Comparison of ENCODE assay signal across 24 cellular contexts in genomic region chr11:64259533-64260067, GRCh38. TPM values are rescaled to one million over a fixed set of nuclear protein-coding genes. Genes with fewer than 3 reads are reported as not detected.
DNase-seq lines count a peak whose midpoint lies in the region; ATAC-seq and TF ChIP-seq lines count a peak whose summit lies in the region.
"Had no signal": no experiment of that assay in that cellular context is flagged by ENCODE, and none has a peak within 500 bp of the region (broad histone marks: within the 10 kb centered on the region; RNA-seq: fewer than 3 reads in every experiment).

No MANE protein-coding gene starts in this region.

- no peak overlapping the region for H2AFZ ChIP-seq in mammary epithelial cell (ENCODE audit: low read depth, low read length)
- H2AFZ ChIP-seq in IMR-90 (replicated peaks; ENCODE audit: low read length, poor library complexity) = no peak overlapping the region

- ATAC-seq in IMR-90 (ENCODE audit: low read depth) (no peak), lower lobe of right lung (no peak)
- peak; percentile 27 for ATAC-seq in effector memory CD8-positive, alpha-beta T cell (replicated peaks)
- ATAC-seq in stimulated activated naive CD8-positive, alpha-beta T cell treated with anti-CD3 and anti-CD28 coated beads, Interleukin-15, Interleukin-2, amounts not matched to agents 100 U/mL and 50 U/mL, for 24 hours = peak; percentile 21
- ATAC-seq: gastrocnemius medialis, left ventricle myocardium superior had no signal

- in situ Hi-C loops in mammary epithelial cell (cut with MboI; ENCODE audit: low sequenced_read_pairs in 2 of 2) = no loop called here
- in situ Hi-C loops in IMR-90 (cut with MboI; ENCODE audit: low sequenced_read_pairs) = no loop called here

- no peak overlapping the region for H3K27ac ChIP-seq in mammary epithelial cell (ENCODE audit: insufficient read depth, low read depth, low read length)
- H3K27ac ChIP-seq in IMR-90 (ENCODE audit: insufficient read depth, low read length) = no peak overlapping the region
- H3K27ac ChIP-seq in lower lobe of right lung = no peak overlapping the region
- H3K27ac ChIP-seq: C4-2B, esophagus squamous epithelium, gastrocnemius medialis, stomach, tibial nerve, WERI-Rb-1 had no signal

- H3K9me3 Mint-ChIP-seq in MCF 10A (ENCODE audit: unreplicated experiment) = no peaks in the 10 kb centered on the region
- no peaks in the 10 kb centered on the region for H3K9me3 Mint-ChIP-seq in effector memory CD8-positive, alpha-beta T cell

- no peak overlapping the region for H4K8ac ChIP-seq in IMR-90 (ENCODE audit: low read depth in 2 of 2, low read length in 2 of 2)

- BruUV-seq in MCF 10A (replicated peaks; lab: Mats Ljungman, UMichigan) (no TSS peak), mammary epithelial cell (replicated peaks; lab: Mats Ljungman, UMichigan) (no TSS peak), IMR-90 (replicated peaks; lab: Mats Ljungman, UMichigan) (no TSS peak)

- H3K4me2 ChIP-seq in mammary epithelial cell (ENCODE audit: insufficient read depth, low read depth, low read length) (no peak overlapping the region), IMR-90 (ENCODE audit: low read depth, low read length) (no peak overlapping the region)
- H3K4me2 ChIP-seq: smooth muscle cell had no signal

- peak overlapping the region; percentile 65 for H2AK9ac ChIP-seq in IMR-90 (replicated peaks; ENCODE audit: low read depth, low read length, poor library complexity)

- 0 out of 2 replicates have a peak, but pooled peaks cover 5% of the 10 kb centered on the region for H3K9me1 ChIP-seq in IMR-90 (ENCODE audit: insufficient read depth, low read length)

- H3K4me3 ChIP-seq in mammary epithelial cell (replicated peaks in 1 of 3; ENCODE audit: insufficient read depth in 1 of 3, low read depth in 2 of 3, low read length in 3 of 3) (no peak overlapping the region), IMR-90 (ENCODE audit: insufficient read depth, low read depth, low read length) (no peak overlapping the region), lower lobe of right lung (no peak overlapping the region)
- H3K4me3 ChIP-seq: esophagus squamous epithelium, gastrocnemius medialis, smooth muscle cell, stomach, tibial nerve had no signal

- no peak overlapping the region for H3K4ac ChIP-seq in IMR-90 (ENCODE audit: low read depth, low read length)

- H3K4me1 Mint-ChIP-seq in MCF 10A (ENCODE audit: insufficient read depth, unreplicated experiment) = peaks cover 6% of the 10 kb centered on the region
- peaks cover 11 to 12% of the 10 kb centered on the region in 2 donors for H3K4me1 Mint-ChIP-seq in effector memory CD8-positive, alpha-beta T cell (ENCODE audit: low read depth in 2 of 2)

- H2BK120ac ChIP-seq in IMR-90 (ENCODE audit: low read depth, low read length) = no peak overlapping the region

- H2BK15ac ChIP-seq in IMR-90 (ENCODE audit: low read depth, low read length) = no peak overlapping the region

- no peak overlapping the region for H3K23ac ChIP-seq in IMR-90 (ENCODE audit: low read depth, low read length)

- CTCF ChIA-PET in MCF 10A (lab: Yijun Ruan, JAX) (interaction anchor here (1.1 kb wide), 1 partner anchor 95 kb away, joined by 4 read pairs; no protein-coding TSS in a partner anchor), mammary epithelial cell (lab: Charles Lee; ENCODE audit: low non-redundant PET) (no interaction called here), IMR-90 (lab: Yijun Ruan, JAX) (no interaction called here)

- H3K18ac ChIP-seq in IMR-90 (ENCODE audit: low read depth, low read length) = no peak overlapping the region

- H3K27ac Mint-ChIP-seq in MCF 10A (ENCODE audit: low read depth, unreplicated experiment) = peak overlapping the region; percentile 3
- peak overlapping the region in 1 of 2 donors; percentile 59 for H3K27ac Mint-ChIP-seq in effector memory CD8-positive, alpha-beta T cell
- H3K27ac Mint-ChIP-seq: activated naive CD8-positive, alpha-beta T cell had no signal

- no peak overlapping the region for H2BK5ac ChIP-seq in IMR-90 (ENCODE audit: low read depth, low read length, poor library complexity, severe bottlenecking)

- POLR2A ChIA-PET in MCF 10A (lab: Yijun Ruan, JAX) (interaction anchor here (1.2 kb wide), 1 partner anchor 9 kb away, joined by 3 read pairs; no protein-coding TSS in a partner anchor), IMR-90 (lab: Charles Lee; ENCODE audit: unreplicated experiment) (no interaction called here)

- TF ChIP-seq POLR2A in IMR-90 (IDR thresholded peaks at IDR 0.05; ENCODE audit: low read depth, low read length) = no peak

- peaks cover 29% of the 10 kb centered on the region for H3K79me2 ChIP-seq in mammary epithelial cell (ENCODE audit: insufficient read depth, low read length)

- WGBS in mammary epithelial cell (ENCODE audit: low coverage, missing lambda C conversion rate) = 100% methylated on average over 3 of the region's 4 CpGs
- WGBS in IMR-90 (ENCODE audit: extremely low coverage in 2 of 2, insufficient read length in 1 of 2), 2 experiments = 100% methylated on average over 1 of the region's 4 CpGs; no CpG with 5 or more reads in 1 of the 2 experiments

- H4K20me1 ChIP-seq in mammary epithelial cell (ENCODE audit: insufficient read depth, low read length) (no peaks in the 10 kb centered on the region), IMR-90 (ENCODE audit: insufficient read depth, low read length) (no peaks in the 10 kb centered on the region)

- H3K4me3 Mint-ChIP-seq in MCF 10A (ENCODE audit: unreplicated experiment) = no peak overlapping the region
- no peak overlapping the region for H3K4me3 Mint-ChIP-seq in effector memory CD8-positive, alpha-beta T cell
- H3K4me3 Mint-ChIP-seq: activated naive CD8-positive, alpha-beta T cell had no signal

- no peak for TF ChIP-seq CTCF in MCF 10A (IDR thresholded peaks at IDR 0.05; ENCODE audit: unreplicated experiment)
- TF ChIP-seq CTCF in mammary epithelial cell (conservative IDR thresholded peaks at IDR 0.05 in 1 of 2, IDR thresholded peaks at IDR 0.05 in 1 of 2; ENCODE audit: extremely low read depth in 1 of 2, insufficient read depth in 1 of 2, low read depth in 1 of 2, low read length in 2 of 2) = no peak
- TF ChIP-seq CTCF in IMR-90 (conservative IDR thresholded peaks at IDR 0.05; ENCODE audit: low read depth, low read length) = no peak
- TF ChIP-seq CTCF in lower lobe of right lung (IDR thresholded peaks at IDR 0.05) = no peak

- peaks cover 21% of the 10 kb centered on the region for H3K4me1 ChIP-seq in mammary epithelial cell (ENCODE audit: insufficient read depth, low read length)
- peaks cover 9% of the 10 kb centered on the region for H3K4me1 ChIP-seq in IMR-90 (ENCODE audit: control insufficient read depth, insufficient read depth, low read length)
- no peaks in the 10 kb centered on the region for H3K4me1 ChIP-seq in lower lobe of right lung
- H3K4me1 ChIP-seq: gastrocnemius medialis, stomach, tibial nerve had no signal

- H2AK5ac ChIP-seq in IMR-90 (ENCODE audit: low read depth, low read length) = no peak overlapping the region

- dilution Hi-C loops in mammary epithelial cell (cut with HindIII; ENCODE audit: low sequenced_read_pairs) = loop anchor here (5.0 kb wide), 2 partner anchors 52 to 97 kb away; partner anchors contain the start of gene FERMT3
- dilution Hi-C loops in IMR-90 (cut with HindIII; ENCODE audit: low sequenced_read_pairs, unreplicated experiment) = no loop called here

- DNase-seq in MCF 10A (ENCODE audit: unreplicated experiment) (no peak), mammary epithelial cell (no peak), IMR-90 (no peak), NCI-H2107 treated with DMSO at 0.1 percent for 48 hours (lab: John Stamatoyannopoulos, UW; ENCODE audit: unreplicated experiment) (no peak), NCI-H146 treated with DMSO at 0.1 percent for 48 hours (lab: John Stamatoyannopoulos, UW; ENCODE audit: unreplicated experiment) (no peak), lower lobe of right lung (no peak)
- no peak for DNase-seq in effector memory CD8-positive, alpha-beta T cell
- no peak for DNase-seq in stimulated activated naive CD8-positive, alpha-beta T cell treated with anti-CD3 and anti-CD28 coated beads, Interleukin-15, Interleukin-2, amounts not matched to agents 100 U/mL and 50 U/mL, for 24 hours
- DNase-seq: activated T-cell treated with anti-CD3 and anti-CD28 coated beads, Interleukin-2, amount 50 U/mL, for 48 hours; cerebellar nuclear complex; esophagus squamous epithelium; gastrocnemius medialis; hippocampal formation; left ventricle myocardium superior; NCI-H1092 treated with DMSO at 0.1 percent for 48 hours; NCI-H2081 treated with DMSO at 0.1 percent for 48 hours; occipital lobe; stimulated activated CD4-positive, alpha-beta T cell treated with anti-CD3 and anti-CD28 coated beads, Interleukin-2, amount 100 ng/mL, for 48 hours; stomach; WERI-Rb-1 had no signal

- no peaks in the 10 kb centered on the region for H3K27me3 Mint-ChIP-seq in MCF 10A (ENCODE audit: insufficient read depth, unreplicated experiment)
- H3K27me3 Mint-ChIP-seq in effector memory CD8-positive, alpha-beta T cell = no peaks in the 10 kb centered on the region
- H3K27me3 Mint-ChIP-seq: activated naive CD8-positive, alpha-beta T cell had no signal

- no peak for TF ChIP-seq RAD21 in IMR-90 (IDR thresholded peaks at IDR 0.05; ENCODE audit: low read length)

- H3K27me3 ChIP-seq in mammary epithelial cell (ENCODE audit: insufficient read depth, low read length) = no peaks in the 10 kb centered on the region
- H3K27me3 ChIP-seq in IMR-90 (ENCODE audit: control insufficient read depth, insufficient read depth, low read length) = no peaks in the 10 kb centered on the region
- no peaks in the 10 kb centered on the region for H3K27me3 ChIP-seq in lower lobe of right lung (ENCODE audit: low read depth)
- H3K27me3 ChIP-seq: esophagus squamous epithelium, gastrocnemius medialis, stomach, tibial nerve had no signal

- H3K56ac ChIP-seq in IMR-90 (ENCODE audit: extremely low read depth, insufficient read depth, low read length) = no peak overlapping the region

- no peaks in the 10 kb centered on the region for H3K9me3 ChIP-seq in mammary epithelial cell (replicated peaks; ENCODE audit: insufficient read depth, low read length)
- no peaks in the 10 kb centered on the region for H3K9me3 ChIP-seq in IMR-90 (ENCODE audit: control insufficient read depth, insufficient read depth, low read length)
- H3K9me3 ChIP-seq in lower lobe of right lung = no peaks in the 10 kb centered on the region
- H3K9me3 ChIP-seq: esophagus squamous epithelium, gastrocnemius medialis, stomach, tibial nerve had no signal

- H4K91ac ChIP-seq in IMR-90 (ENCODE audit: insufficient read depth, low read depth, low read length) = no peak overlapping the region

- no peak overlapping the region for H3K14ac ChIP-seq in IMR-90 (replicated peaks; ENCODE audit: low read depth, low read length)

- H3K36me3 ChIP-seq in mammary epithelial cell (ENCODE audit: insufficient read depth, low read length) (peaks cover 17% of the 10 kb centered on the region), IMR-90 (ENCODE audit: control insufficient read depth, insufficient read depth, low read length) (peaks cover 67% of the 10 kb centered on the region), lower lobe of right lung (peaks cover 95% of the 10 kb centered on the region)

- H3K79me1 ChIP-seq in IMR-90 (ENCODE audit: low read depth in 1 of 2, low read length in 2 of 2) = peaks cover 7 to 50% of the 10 kb centered on the region in 2 experiments; a peak in 2 of 4 replicates

- H2BK20ac ChIP-seq in IMR-90 (ENCODE audit: low read depth, low read length) = no peak overlapping the region

- H3K9ac ChIP-seq in mammary epithelial cell (ENCODE audit: insufficient read depth, low read length) = no peak overlapping the region
- H3K9ac ChIP-seq in IMR-90 (ENCODE audit: low read depth, low read length) = no peak overlapping the region

- intact Hi-C loops in MCF 10A (cut with micrococcal nuclease) = no loop called here
- intact Hi-C loops in mammary epithelial cell (cut with micrococcal nuclease) = no loop called here
- intact Hi-C loops in IMR-90 (cut with micrococcal nuclease) = no loop called here
- intact Hi-C loops in lower lobe of right lung (cut with DNase I) = no loop called here

- H3K36me3 Mint-ChIP-seq in MCF 10A (ENCODE audit: insufficient read depth, unreplicated experiment) = peaks cover 44% of the 10 kb centered on the region
- H3K36me3 Mint-ChIP-seq in effector memory CD8-positive, alpha-beta T cell (ENCODE audit: insufficient read depth) = peaks cover 21% of the 10 kb centered on the region

- H4K5ac ChIP-seq in IMR-90 (ENCODE audit: low read depth, low read length) = no peak overlapping the region

RNA-seq across cellular contexts. Expression of gene PLCB3, which starts 8.3 kb away (rescaled TPM):
- total RNA-seq in MCF 10A (2022) (34.6 and 39.0 TPM in 2 replicates), mammary epithelial cell (10 to 100 TPM; 48.5 to 67.9 TPM), IMR-90 (2012; rRNA removed) (24.9 and 26.9 TPM in 2 replicates), lower lobe of right lung (31.8 TPM)
- polyA plus RNA-seq in mammary epithelial cell (42.2 TPM), IMR-90 (2012; rRNA removed) (23.9 and 25.9 TPM in 2 replicates)
- polyA minus RNA-seq in mammary epithelial cell = 78.5 TPM
- 15.3 and 21.3 TPM in 2 replicates for polyA plus RNA-seq in IMR-90 (2012; cell fraction: cytosol; rRNA removed)
- polyA plus RNA-seq in IMR-90 (2012; cell fraction: nucleus; rRNA removed; ENCODE audit: low replicate concordance) = 51.9 and 93.7 TPM in 2 replicates

RNA-seq across cellular contexts. Expression of gene PPP1R14B, which starts 12.9 kb away (rescaled TPM):
- total RNA-seq in MCF 10A (2022) = 583 and 684 TPM in 2 replicates
- total RNA-seq in mammary epithelial cell = 100 to 1,000 TPM; 118 to 362 TPM
- polyA plus RNA-seq in mammary epithelial cell = 265 TPM
- polyA minus RNA-seq in mammary epithelial cell = 190 TPM
- total RNA-seq in IMR-90 (2012; rRNA removed) = 176 and 206 TPM in 2 replicates
- polyA plus RNA-seq in IMR-90 (2012; rRNA removed) = 257 and 355 TPM in 2 replicates
- 272 and 281 TPM in 2 replicates for polyA plus RNA-seq in IMR-90 (2012; cell fraction: cytosol; rRNA removed)
- polyA plus RNA-seq in IMR-90 (2012; cell fraction: nucleus; rRNA removed; ENCODE audit: low replicate concordance) = 133 and 164 TPM in 2 replicates
- total RNA-seq in lower lobe of right lung = 55.4 TPM

RNA-seq across cellular contexts. Expression of gene FKBP2, which starts 18.7 kb away (rescaled TPM):
- total RNA-seq in MCF 10A (2022) (84.7 and 86.0 TPM in 2 replicates), mammary epithelial cell (10 to 100 TPM; 15.5 to 59.6 TPM), IMR-90 (2012; rRNA removed) (36.2 and 62.5 TPM in 2 replicates), lower lobe of right lung (48.2 TPM)
- polyA plus RNA-seq in mammary epithelial cell (55.7 TPM), IMR-90 (2012; rRNA removed) (68.6 and 76.4 TPM in 2 replicates)
- polyA minus RNA-seq in mammary epithelial cell = 56.6 TPM
- polyA plus RNA-seq in IMR-90 (2012; cell fraction: cytosol; rRNA removed) = 114 and 135 TPM in 2 replicates
- 46.8 and 53.6 TPM in 2 replicates for polyA plus RNA-seq in IMR-90 (2012; cell fraction: nucleus; rRNA removed; ENCODE audit: low replicate concordance)

RNA-seq across cellular contexts. Expression of gene BAD, which starts 24.9 kb away (rescaled TPM):
- total RNA-seq in MCF 10A (2022) (67.4 and 79.7 TPM in 2 replicates), mammary epithelial cell (10 to 100 TPM; 52.2 to 54.9 TPM), IMR-90 (2012; rRNA removed) (27.5 and 30.3 TPM in 2 replicates), lower lobe of right lung (51.6 TPM)
- polyA plus RNA-seq in mammary epithelial cell (58.5 TPM), IMR-90 (2012; rRNA removed) (68.0 and 88.6 TPM in 2 replicates)
- 11.9 TPM for polyA minus RNA-seq in mammary epithelial cell
- 47.7 and 81.8 TPM in 2 replicates for polyA plus RNA-seq in IMR-90 (2012; cell fraction: cytosol; rRNA removed)
- polyA plus RNA-seq in IMR-90 (2012; cell fraction: nucleus; rRNA removed; ENCODE audit: low replicate concordance) = 24.4 and 39.1 TPM in 2 replicates

RNA-seq across cellular contexts. Expression of gene VEGFB, which starts 25.2 kb away (rescaled TPM):
- total RNA-seq in MCF 10A (2022) = 46.0 and 60.3 TPM in 2 replicates
- 10 to 100 TPM; 13.0 to 82.7 TPM for total RNA-seq in mammary epithelial cell
- 20.4 TPM for polyA plus RNA-seq in mammary epithelial cell
- polyA minus RNA-seq in mammary epithelial cell = 69.9 TPM
- 3.0 and 3.9 TPM in 2 replicates for total RNA-seq in IMR-90 (2012; rRNA removed)
- polyA plus RNA-seq in IMR-90 (2012; rRNA removed) = 23.9 and 25.1 TPM in 2 replicates
- 29.6 and 45.2 TPM in 2 replicates for polyA plus RNA-seq in IMR-90 (2012; cell fraction: cytosol; rRNA removed)
- 24.3 and 30.6 TPM in 2 replicates for polyA plus RNA-seq in IMR-90 (2012; cell fraction: nucleus; rRNA removed; ENCODE audit: low replicate concordance)
- 150 TPM for total RNA-seq in lower lobe of right lung

Comparison
In these comparisons a context has a peak if more than half of its experiments do, and no peak if none do; other contexts are left out.
1. ATAC-seq: peak in effector memory CD8-positive, alpha-beta T cell (single experiment) and stimulated activated naive CD8-positive, alpha-beta T cell treated with anti-CD3 and anti-CD28 coated beads, Interleukin-15, Interleukin-2, amounts not matched to agents 100 U/mL and 50 U/mL, for 24 hours (single experiment); none in IMR-90 (single experiment) and lower lobe of right lung (0 of 2).